Comparison of ENCODE assay signal across 1 cellular context in the genomic region with DNA sequence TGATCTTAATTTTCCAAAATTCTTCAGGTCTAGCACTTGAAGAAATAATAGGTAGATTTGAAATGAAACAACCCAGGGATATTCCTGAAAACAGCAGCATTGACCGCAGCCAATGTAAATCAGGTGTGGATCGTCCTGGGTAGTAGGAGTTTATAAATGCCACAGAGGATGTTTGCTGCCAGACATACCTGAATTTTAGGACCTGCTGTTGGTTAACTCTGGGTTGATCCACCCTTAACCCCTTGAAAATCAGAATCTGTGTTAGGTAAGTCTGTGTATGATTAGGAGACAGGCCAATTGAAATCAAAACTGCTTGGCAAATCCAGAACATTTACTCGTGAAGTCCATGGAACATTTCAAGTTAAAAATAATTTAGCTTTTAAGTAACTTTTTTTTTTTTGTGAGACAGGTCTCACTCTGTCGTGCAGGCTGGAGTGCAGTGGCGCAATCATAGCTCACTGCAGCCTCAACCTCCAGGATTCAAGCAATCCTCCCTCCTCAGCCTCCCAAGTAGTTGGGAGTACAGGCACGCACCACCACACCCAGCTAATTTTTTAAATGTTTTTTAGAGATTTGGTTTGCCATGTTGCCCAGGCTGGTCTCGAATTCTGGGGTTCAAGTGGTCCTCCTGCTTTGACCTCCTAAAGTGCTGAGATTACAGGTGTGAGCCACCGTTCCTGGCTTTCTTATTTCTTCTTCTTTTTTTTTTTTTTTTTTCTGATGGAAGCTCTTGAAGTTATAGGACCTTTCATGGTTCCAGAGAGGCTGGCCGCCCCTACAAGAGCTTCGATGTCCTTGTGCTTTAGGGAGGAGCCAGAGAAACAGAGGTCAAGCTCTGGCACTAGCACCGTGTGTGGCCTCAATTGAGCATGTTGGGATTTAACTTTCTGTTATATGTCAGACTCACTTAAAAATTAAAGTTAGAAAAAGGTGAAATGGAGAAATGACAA.
TF ChIP-seq lines count a peak whose summit lies in the region.

No MANE protein-coding gene starts in this region.

TF ChIP-seq in GM12878, 131 proteins besides CTCF, POLR2A, EP300 and RAD21:
- TF ChIP-seq RB1 (IDR thresholded peaks at IDR 0.05; ENCODE audit: borderline replicate concordance) (no peak), EED (IDR thresholded peaks at IDR 0.05; ENCODE audit: low read depth) (0 out of 2 replicates have a peak, but pooled peaks have one; percentile 6)
